In genomic region chr1:17011439-17012307, GRCh38 we compare ENCODE assay signal across 1 cellular context.
TF ChIP-seq lines count a peak whose summit lies in the region.

ATP13A2 (minus strand) TSS chr1:17011928; CDS start chr1:17011738, 190 bp downstream.

TF ChIP-seq in WTC11, 78 proteins besides CTCF, POLR2A, EP300 and RAD21 (continued from another document and continues in another):
- TF ChIP-seq, protein P1, sequence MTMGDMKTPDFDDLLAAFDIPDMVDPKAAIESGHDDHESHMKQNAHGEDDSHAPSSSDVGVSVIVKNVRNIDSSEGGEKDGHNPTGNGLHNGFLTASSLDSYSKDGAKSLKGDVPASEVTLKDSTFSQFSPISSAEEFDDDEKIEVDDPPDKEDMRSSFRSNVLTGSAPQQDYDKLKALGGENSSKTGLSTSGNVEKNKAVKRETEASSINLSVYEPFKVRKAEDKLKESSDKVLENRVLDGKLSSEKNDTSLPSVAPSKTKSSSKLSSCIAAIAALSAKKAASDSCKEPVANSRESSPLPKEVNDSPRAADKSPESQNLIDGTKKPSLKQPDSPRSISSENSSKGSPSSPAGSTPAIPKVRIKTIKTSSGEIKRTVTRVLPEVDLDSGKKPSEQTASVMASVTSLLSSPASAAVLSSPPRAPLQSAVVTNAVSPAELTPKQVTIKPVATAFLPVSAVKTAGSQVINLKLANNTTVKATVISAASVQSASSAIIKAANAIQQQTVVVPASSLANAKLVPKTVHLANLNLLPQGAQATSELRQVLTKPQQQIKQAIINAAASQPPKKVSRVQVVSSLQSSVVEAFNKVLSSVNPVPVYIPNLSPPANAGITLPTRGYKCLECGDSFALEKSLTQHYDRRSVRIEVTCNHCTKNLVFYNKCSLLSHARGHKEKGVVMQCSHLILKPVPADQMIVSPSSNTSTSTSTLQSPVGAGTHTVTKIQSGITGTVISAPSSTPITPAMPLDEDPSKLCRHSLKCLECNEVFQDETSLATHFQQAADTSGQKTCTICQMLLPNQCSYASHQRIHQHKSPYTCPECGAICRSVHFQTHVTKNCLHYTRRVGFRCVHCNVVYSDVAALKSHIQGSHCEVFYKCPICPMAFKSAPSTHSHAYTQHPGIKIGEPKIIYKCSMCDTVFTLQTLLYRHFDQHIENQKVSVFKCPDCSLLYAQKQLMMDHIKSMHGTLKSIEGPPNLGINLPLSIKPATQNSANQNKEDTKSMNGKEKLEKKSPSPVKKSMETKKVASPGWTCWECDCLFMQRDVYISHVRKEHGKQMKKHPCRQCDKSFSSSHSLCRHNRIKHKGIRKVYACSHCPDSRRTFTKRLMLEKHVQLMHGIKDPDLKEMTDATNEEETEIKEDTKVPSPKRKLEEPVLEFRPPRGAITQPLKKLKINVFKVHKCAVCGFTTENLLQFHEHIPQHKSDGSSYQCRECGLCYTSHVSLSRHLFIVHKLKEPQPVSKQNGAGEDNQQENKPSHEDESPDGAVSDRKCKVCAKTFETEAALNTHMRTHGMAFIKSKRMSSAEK (CRISPR knock-in tag; IDR thresholded peaks at IDR 0.05; ENCODE audit: borderline replicate concordance) = no peak
- TF ChIP-seq GTF2I (CRISPR knock-in tag; conservative IDR thresholded peaks at IDR 0.05) (no peak), ZMAT4 (CRISPR knock-in tag; IDR thresholded peaks at IDR 0.05) (no peak), CREB1 (CRISPR knock-in tag; IDR thresholded peaks at IDR 0.05) (no peak), OVOL2 (CRISPR knock-in tag; IDR thresholded peaks at IDR 0.05; ENCODE audit: borderline replicate concordance) (no peak), FOXJ3 (CRISPR knock-in tag; IDR thresholded peaks at IDR 0.05; ENCODE audit: borderline replicate concordance) (no peak), ELF4 (CRISPR knock-in tag; IDR thresholded peaks at IDR 0.05; ENCODE audit: low read depth) (no peak), MLX (CRISPR knock-in tag; IDR thresholded peaks at IDR 0.05) (no peak), EMX1 (CRISPR knock-in tag; IDR thresholded peaks at IDR 0.05) (no peak), ZBTB21 (CRISPR knock-in tag; IDR thresholded peaks at IDR 0.05; ENCODE audit: borderline replicate concordance) (no peak), ZNF425 (CRISPR knock-in tag; conservative IDR thresholded peaks at IDR 0.05) (no peak), MYBL2 (CRISPR knock-in tag; IDR thresholded peaks at IDR 0.05) (0 out of 2 replicates have a peak, but pooled peaks have one; percentile 19), RELA (CRISPR knock-in tag; IDR thresholded peaks at IDR 0.05; ENCODE audit: borderline replicate concordance) (no peak), RORB (CRISPR knock-in tag; IDR thresholded peaks at IDR 0.05) (no peak), ZNF416 (CRISPR knock-in tag; IDR thresholded peaks at IDR 0.05) (no peak), ZNF219 (CRISPR knock-in tag; IDR thresholded peaks at IDR 0.05; ENCODE audit: borderline replicate concordance) (peak; percentile 73; the same call in 1 of the 2 replicates), JUN (CRISPR knock-in tag; IDR thresholded peaks at IDR 0.05) (no peak), KAT7 (CRISPR knock-in tag; IDR thresholded peaks at IDR 0.05; ENCODE audit: borderline replicate concordance) (0 out of 2 replicates have a peak, but pooled peaks have one; percentile 38), ZNF138 (CRISPR knock-in tag; conservative IDR thresholded peaks at IDR 0.05) (no peak), CBFB (CRISPR knock-in tag; IDR thresholded peaks at IDR 0.05; ENCODE audit: low read depth) (no peak), NR3C1 (CRISPR knock-in tag; conservative IDR thresholded peaks at IDR 0.05; ENCODE audit: low read depth) (no peak), FOXK1 (CRISPR knock-in tag; IDR thresholded peaks at IDR 0.05) (peak; percentile 50; the same call in 1 of the 2 replicates), TEAD4 (CRISPR knock-in tag; IDR thresholded peaks at IDR 0.05) (no peak), ERG (CRISPR knock-in tag; IDR thresholded peaks at IDR 0.05) (no peak)
- TF ChIP-seq, protein P2, sequence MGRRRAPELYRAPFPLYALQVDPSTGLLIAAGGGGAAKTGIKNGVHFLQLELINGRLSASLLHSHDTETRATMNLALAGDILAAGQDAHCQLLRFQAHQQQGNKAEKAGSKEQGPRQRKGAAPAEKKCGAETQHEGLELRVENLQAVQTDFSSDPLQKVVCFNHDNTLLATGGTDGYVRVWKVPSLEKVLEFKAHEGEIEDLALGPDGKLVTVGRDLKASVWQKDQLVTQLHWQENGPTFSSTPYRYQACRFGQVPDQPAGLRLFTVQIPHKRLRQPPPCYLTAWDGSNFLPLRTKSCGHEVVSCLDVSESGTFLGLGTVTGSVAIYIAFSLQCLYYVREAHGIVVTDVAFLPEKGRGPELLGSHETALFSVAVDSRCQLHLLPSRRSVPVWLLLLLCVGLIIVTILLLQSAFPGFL (CRISPR knock-in tag; IDR thresholded peaks at IDR 0.05; ENCODE audit: borderline replicate concordance) = no peak
- TF ChIP-seq, protein P3, sequence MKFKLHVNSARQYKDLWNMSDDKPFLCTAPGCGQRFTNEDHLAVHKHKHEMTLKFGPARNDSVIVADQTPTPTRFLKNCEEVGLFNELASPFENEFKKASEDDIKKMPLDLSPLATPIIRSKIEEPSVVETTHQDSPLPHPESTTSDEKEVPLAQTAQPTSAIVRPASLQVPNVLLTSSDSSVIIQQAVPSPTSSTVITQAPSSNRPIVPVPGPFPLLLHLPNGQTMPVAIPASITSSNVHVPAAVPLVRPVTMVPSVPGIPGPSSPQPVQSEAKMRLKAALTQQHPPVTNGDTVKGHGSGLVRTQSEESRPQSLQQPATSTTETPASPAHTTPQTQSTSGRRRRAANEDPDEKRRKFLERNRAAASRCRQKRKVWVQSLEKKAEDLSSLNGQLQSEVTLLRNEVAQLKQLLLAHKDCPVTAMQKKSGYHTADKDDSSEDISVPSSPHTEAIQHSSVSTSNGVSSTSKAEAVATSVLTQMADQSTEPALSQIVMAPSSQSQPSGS (CRISPR knock-in tag; IDR thresholded peaks at IDR 0.05; ENCODE audit: borderline replicate concordance, low read depth) = no peak
- TF ChIP-seq, protein P4, sequence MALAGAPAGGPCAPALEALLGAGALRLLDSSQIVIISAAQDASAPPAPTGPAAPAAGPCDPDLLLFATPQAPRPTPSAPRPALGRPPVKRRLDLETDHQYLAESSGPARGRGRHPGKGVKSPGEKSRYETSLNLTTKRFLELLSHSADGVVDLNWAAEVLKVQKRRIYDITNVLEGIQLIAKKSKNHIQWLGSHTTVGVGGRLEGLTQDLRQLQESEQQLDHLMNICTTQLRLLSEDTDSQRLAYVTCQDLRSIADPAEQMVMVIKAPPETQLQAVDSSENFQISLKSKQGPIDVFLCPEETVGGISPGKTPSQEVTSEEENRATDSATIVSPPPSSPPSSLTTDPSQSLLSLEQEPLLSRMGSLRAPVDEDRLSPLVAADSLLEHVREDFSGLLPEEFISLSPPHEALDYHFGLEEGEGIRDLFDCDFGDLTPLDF (CRISPR knock-in tag; IDR thresholded peaks at IDR 0.05) = no peak
- TF ChIP-seq, protein P5, sequence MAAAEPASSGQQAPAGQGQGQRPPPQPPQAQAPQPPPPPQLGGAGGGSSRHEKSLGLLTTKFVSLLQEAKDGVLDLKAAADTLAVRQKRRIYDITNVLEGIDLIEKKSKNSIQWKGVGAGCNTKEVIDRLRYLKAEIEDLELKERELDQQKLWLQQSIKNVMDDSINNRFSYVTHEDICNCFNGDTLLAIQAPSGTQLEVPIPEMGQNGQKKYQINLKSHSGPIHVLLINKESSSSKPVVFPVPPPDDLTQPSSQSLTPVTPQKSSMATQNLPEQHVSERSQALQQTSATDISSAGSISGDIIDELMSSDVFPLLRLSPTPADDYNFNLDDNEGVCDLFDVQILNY (CRISPR knock-in tag; IDR thresholded peaks at IDR 0.05) = peak; percentile 76
- TF ChIP-seq, protein P6, sequence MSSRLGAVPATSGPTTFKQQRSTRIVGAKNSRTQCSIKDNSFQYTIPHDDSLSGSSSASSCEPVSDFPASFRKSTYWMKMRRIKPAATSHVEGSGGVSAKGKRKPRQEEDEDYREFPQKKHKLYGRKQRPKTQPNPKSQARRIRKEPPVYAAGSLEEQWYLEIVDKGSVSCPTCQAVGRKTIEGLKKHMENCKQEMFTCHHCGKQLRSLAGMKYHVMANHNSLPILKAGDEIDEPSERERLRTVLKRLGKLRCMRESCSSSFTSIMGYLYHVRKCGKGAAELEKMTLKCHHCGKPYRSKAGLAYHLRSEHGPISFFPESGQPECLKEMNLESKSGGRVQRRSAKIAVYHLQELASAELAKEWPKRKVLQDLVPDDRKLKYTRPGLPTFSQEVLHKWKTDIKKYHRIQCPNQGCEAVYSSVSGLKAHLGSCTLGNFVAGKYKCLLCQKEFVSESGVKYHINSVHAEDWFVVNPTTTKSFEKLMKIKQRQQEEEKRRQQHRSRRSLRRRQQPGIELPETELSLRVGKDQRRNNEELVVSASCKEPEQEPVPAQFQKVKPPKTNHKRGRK (CRISPR knock-in tag; IDR thresholded peaks at IDR 0.05; ENCODE audit: borderline replicate concordance) = no peak
- TF ChIP-seq, protein P7, sequence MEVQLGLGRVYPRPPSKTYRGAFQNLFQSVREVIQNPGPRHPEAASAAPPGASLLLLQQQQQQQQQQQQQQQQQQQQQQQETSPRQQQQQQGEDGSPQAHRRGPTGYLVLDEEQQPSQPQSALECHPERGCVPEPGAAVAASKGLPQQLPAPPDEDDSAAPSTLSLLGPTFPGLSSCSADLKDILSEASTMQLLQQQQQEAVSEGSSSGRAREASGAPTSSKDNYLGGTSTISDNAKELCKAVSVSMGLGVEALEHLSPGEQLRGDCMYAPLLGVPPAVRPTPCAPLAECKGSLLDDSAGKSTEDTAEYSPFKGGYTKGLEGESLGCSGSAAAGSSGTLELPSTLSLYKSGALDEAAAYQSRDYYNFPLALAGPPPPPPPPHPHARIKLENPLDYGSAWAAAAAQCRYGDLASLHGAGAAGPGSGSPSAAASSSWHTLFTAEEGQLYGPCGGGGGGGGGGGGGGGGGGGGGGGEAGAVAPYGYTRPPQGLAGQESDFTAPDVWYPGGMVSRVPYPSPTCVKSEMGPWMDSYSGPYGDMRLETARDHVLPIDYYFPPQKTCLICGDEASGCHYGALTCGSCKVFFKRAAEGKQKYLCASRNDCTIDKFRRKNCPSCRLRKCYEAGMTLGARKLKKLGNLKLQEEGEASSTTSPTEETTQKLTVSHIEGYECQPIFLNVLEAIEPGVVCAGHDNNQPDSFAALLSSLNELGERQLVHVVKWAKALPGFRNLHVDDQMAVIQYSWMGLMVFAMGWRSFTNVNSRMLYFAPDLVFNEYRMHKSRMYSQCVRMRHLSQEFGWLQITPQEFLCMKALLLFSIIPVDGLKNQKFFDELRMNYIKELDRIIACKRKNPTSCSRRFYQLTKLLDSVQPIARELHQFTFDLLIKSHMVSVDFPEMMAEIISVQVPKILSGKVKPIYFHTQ (CRISPR knock-in tag; IDR thresholded peaks at IDR 0.05) = no peak
- TF ChIP-seq, protein P8, sequence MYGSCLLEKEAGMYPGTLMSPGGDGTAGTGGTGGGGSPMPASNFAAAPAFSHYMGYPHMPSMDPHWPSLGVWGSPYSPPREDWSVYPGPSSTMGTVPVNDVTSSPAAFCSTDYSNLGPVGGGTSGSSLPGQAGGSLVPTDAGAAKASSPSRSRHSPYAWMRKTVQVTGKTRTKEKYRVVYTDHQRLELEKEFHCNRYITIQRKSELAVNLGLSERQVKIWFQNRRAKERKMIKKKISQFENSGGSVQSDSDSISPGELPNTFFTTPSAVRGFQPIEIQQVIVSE (CRISPR knock-in tag; IDR thresholded peaks at IDR 0.05; ENCODE audit: borderline replicate concordance) = no peak
